In the genomic region with DNA sequence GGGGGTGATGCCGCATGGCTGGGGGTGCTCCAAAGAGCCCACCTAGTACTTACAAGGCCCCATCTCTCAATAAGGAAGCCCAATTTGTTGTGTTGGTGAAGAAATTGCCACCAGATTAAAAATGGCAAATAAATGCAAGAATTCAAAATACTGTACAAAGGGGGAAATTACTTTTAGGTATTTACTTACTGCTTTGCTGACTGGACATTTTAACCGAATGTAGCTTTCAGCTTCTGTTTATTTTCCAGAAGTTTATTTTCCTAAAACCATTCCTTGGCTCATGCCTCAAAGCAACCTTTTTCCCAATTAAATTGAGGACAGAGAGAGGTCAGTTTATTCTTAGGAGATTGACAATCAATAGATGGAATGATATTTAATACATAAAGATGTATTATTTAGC, we compare ENCODE assay signal across 29 cellular contexts. TPM values are rescaled to one million over a fixed set of nuclear protein-coding genes. Genes with fewer than 3 reads are reported as not detected.
"Had no signal": no experiment of that assay in that cellular context is flagged by ENCODE, and none has a peak within 500 bp of the region (broad histone marks: within the 10 kb centered on the region; RNA-seq: fewer than 3 reads in every experiment).

No MANE protein-coding gene starts in this region.

- DNase-seq: natural killer cell; occipital lobe; ovary; posterior cingulate gyrus; psoas muscle; right cardiac atrium; spleen; stimulated activated CD4-positive, alpha-beta T cell treated with anti-CD3 and anti-CD28 coated beads, Interleukin-12 subunit alpha, Interleukin-12 subunit beta, amount 100 ng/mL, for 4 hours; stimulated activated CD4-positive, alpha-beta T cell treated with anti-CD3 and anti-CD28 coated beads, Interleukin-1b, Interleukin-23, amount 100 ng/mL, for 48 hours; stimulated activated CD4-positive, alpha-beta T cell treated with anti-CD3 and anti-CD28 coated beads, Interleukin-4, amount 100 ng/mL, for 1 hour; stimulated activated CD4-positive, alpha-beta T cell treated with anti-CD3 and anti-CD28 coated beads, Interleukin-4, amount 100 ng/mL, for 4 hours; stimulated activated CD8-positive, alpha-beta memory T cell treated with anti-CD3 and anti-CD28 coated beads, Interleukin-4, amount 100 ng/mL, for 48 hours; stimulated activated naive CD4-positive, alpha-beta T cell; stimulated activated naive CD8-positive, alpha-beta T cell treated with anti-CD3 and anti-CD28 coated beads, Interleukin-15, amount 100 ng/mL, for 72 hours; stimulated activated naive CD8-positive, alpha-beta T cell treated with anti-CD3 and anti-CD28 coated beads, Interleukin-15, Interleukin-2, amounts not matched to agents 100 U/mL and 50 U/mL, for 24 hours; substantia nigra; testis; tibial artery; transverse colon; upper lobe of right lung; uterus had no signal

- H3K36me3 ChIP-seq: neural progenitor cell, ovary, spleen, suprapubic skin, tibial artery, transverse colon, upper lobe of right lung, uterus had no signal

- H3K9ac ChIP-seq: neural progenitor cell, parathyroid adenoma had no signal

- ATAC-seq: natural killer cell; psoas muscle; right cardiac atrium; sciatic nerve; stimulated activated memory B cell treated with anti-CD40 and anti-IgM and Interleukin-4, amounts not matched to agents 10 μg/mL and 1 μg/mL and 100 μg/mL, for 72 hours; stimulated activated naive CD8-positive, alpha-beta T cell treated with anti-CD3 and anti-CD28 coated beads, Interleukin-15, amount 100 ng/mL, for 72 hours; stimulated activated naive CD8-positive, alpha-beta T cell treated with anti-CD3 and anti-CD28 coated beads, Interleukin-15, Interleukin-2, amounts not matched to agents 100 U/mL and 50 U/mL, for 24 hours; upper lobe of right lung had no signal

- H3K9me3 ChIP-seq: ovary, psoas muscle, spleen, suprapubic skin, testis, tibial artery, transverse colon, upper lobe of right lung, uterus had no signal

- H3K27ac ChIP-seq: neural progenitor cell, ovary, parathyroid adenoma, psoas muscle, skin epidermis, spleen, suprapubic skin, testis, tibial artery, transverse colon, upper lobe of right lung, uterus had no signal

- H3K4me2 ChIP-seq: neural progenitor cell, smooth muscle cell had no signal

- H3K4me1 ChIP-seq: parathyroid adenoma, psoas muscle, uterus had no signal

- H3K27me3 ChIP-seq: ovary, testis, tibial artery, upper lobe of right lung, uterus had no signal

- H2AFZ ChIP-seq: neural progenitor cell, parathyroid adenoma had no signal

- H3K4me3 ChIP-seq: neural progenitor cell, ovary, psoas muscle, skin epidermis, smooth muscle cell, spleen, suprapubic skin, testis, tibial artery, transverse colon, upper lobe of right lung, uterus had no signal

- H3K79me2 ChIP-seq: parathyroid adenoma had no signal

RNA-seq across cellular contexts. Expression of gene GPR157, which starts 58.1 kb away (rescaled TPM):
- polyA plus RNA-seq: neural cell had no signal
